10 cellular contexts compared by ENCODE assay signal in genomic region chr19:45933759-45934158, GRCh38. TPM values are rescaled to one million over a fixed set of nuclear protein-coding genes. Genes with fewer than 3 reads are reported as not detected.
"Had no signal": no experiment of that assay in that cellular context is flagged by ENCODE, and none has a peak within 500 bp of the region (broad histone marks: within the 10 kb centered on the region; RNA-seq: fewer than 3 reads in every experiment).

No MANE protein-coding gene starts in this region.

- H3K36me3 ChIP-seq: HAP-1 had no signal

- H3K9me3 ChIP-seq: HAP-1 had no signal

- H3K27ac ChIP-seq: GM23248 had no signal

- H3K4me1 ChIP-seq: HAP-1 had no signal

- H3K4me3 ChIP-seq: GM23248, GM23338, HAP-1 had no signal

- DNase-seq: GM23248, GOT3, H7, H9, HCEC 1CT, HFFc6 had no signal

RNA-seq across cellular contexts. Expression of gene NANOS2, which starts 19.2 kb away (rescaled TPM):
- total RNA-seq: GM23248, H1, H4, H7, H9, HFFc6 had no signal
- polyA plus RNA-seq: GM23248 had no signal

RNA-seq across cellular contexts. Expression of gene NOVA2, which starts 39.9 kb away (rescaled TPM):
- total RNA-seq: GM23248 had no signal
- polyA plus RNA-seq: GM23248 had no signal
